8 cellular contexts compared by ENCODE assay signal in the genomic region with DNA sequence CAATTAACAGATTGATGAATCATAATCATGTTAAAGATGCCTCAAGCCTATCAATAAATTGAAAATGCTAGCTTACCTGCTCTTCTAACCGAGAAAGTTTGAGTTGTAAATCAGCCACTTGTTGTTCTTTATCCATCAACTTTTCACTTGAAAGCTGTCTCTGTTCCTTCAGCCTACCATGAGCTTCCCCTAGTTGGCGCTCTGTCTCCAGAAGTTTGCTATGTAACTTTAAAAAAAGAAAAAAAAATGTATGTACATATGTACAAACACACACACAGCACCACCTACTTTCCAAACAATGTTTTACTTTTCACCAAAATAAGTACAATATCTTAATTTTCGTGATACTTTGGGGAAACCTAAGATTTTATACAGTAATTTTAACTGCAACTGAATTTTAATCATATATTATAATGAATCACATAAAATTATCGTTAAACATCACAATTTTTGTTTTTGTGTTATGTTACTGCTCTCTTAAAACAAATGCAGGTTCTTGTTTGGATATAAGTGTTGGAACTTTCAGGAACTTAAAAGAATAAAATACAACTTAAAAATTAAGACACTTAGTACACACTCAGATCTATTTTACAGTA.
A peak's percentile ranks its signal among the peaks of the same experiment; 100 is the strongest.
DNase-seq lines count a peak whose midpoint lies in the region; ATAC-seq and TF ChIP-seq lines count a peak whose summit lies in the region.

No MANE protein-coding gene starts in this region.

- H3K27me3 ChIP-seq in KMS-11 (ENCODE audit: insufficient read depth, low read depth) (no peaks in the 10 kb centered on the region), gastrocnemius medialis (no peaks in the 10 kb centered on the region)

- H3K4me2 ChIP-seq in KMS-11, result no peak overlapping the region

- H3K36me3 ChIP-seq in KMS-11 (ENCODE audit: insufficient read depth) (no peaks in the 10 kb centered on the region), gastrocnemius medialis (peaks cover 0 to 19% of the 10 kb centered on the region in 2 donors)

- intact Hi-C loops in gastrocnemius medialis (cut with DNase I; ENCODE audit: low total_unique reads), result no loop called here

- no peak overlapping the region for H2AFZ ChIP-seq in KMS-11 (ENCODE audit: low read depth)

- H3K79me2 ChIP-seq in KMS-11 (ENCODE audit: insufficient read depth, low read depth), result no peaks in the 10 kb centered on the region

- in situ Hi-C loops in gastrocnemius medialis (cut with MboI; ENCODE audit: low sequenced_read_pairs in 4 of 4), result no loop called here

- H3K27ac ChIP-seq in KMS-11 (no peak overlapping the region), VCaP (no peak overlapping the region), gastrocnemius medialis (no peak overlapping the region)

- H3K4me1 ChIP-seq in KMS-11 (ENCODE audit: low read depth, poor library complexity, severe bottlenecking) (no peaks in the 10 kb centered on the region), gastrocnemius medialis (no peaks in the 10 kb centered on the region)

- H3K9ac ChIP-seq in KMS-11, result no peak overlapping the region

- no peaks in the 10 kb centered on the region for H3K9me3 ChIP-seq in gastrocnemius medialis

- DNase-seq in NCI-H345 (lab: John Stamatoyannopoulos, UW), result peak; percentile 14
- DNase-seq in NCI-H345 treated with DMSO at 0.1 percent for 48 hours (lab: John Stamatoyannopoulos, UW; ENCODE audit: unreplicated experiment), result no peak
- peak; percentile 47 for DNase-seq in fibroblast of gingiva (ENCODE audit: low read depth)
- no peak for DNase-seq in gastrocnemius medialis
- DNase-seq in activated effector memory CD4-positive, alpha-beta T cell treated with anti-CD3 and anti-CD28 coated beads, Interleukin-2, amount 50 U/mL, for 16 hours, result no peak

- ATAC-seq in gastrocnemius medialis (no peak), GM19455 (IDR thresholded peaks at IDR 0.05; ENCODE audit: unreplicated experiment) (no peak)

- H3K4me3 ChIP-seq in KMS-11 (IDR thresholded peaks at IDR 0.05; ENCODE audit: insufficient read depth, low read depth, low read length) (no peak overlapping the region), gastrocnemius medialis (no peak overlapping the region)

- no peak for TF ChIP-seq POLR2A in gastrocnemius medialis (IDR thresholded peaks at IDR 0.05)

- H4K20me1 ChIP-seq in KMS-11 (ENCODE audit: insufficient read depth), result no peaks in the 10 kb centered on the region

- TF ChIP-seq CTCF in KMS-11 (conservative IDR thresholded peaks at IDR 0.05; ENCODE audit: low read depth, low read length), result peak; percentile 55
- peak; percentile 84 for TF ChIP-seq CTCF in VCaP (conservative IDR thresholded peaks at IDR 0.05)
- peak in 3 of 5 experiments; percentile 31 to 56 (median 36) for TF ChIP-seq CTCF in gastrocnemius medialis (IDR thresholded peaks at IDR 0.05 in 4 of 5, conservative IDR thresholded peaks at IDR 0.05 in 1 of 5)

Comparison
In these comparisons a context has a peak if more than half of its experiments do, and no peak if none do; other contexts are left out.
1. DNase-seq: peak in NCI-H345 (single experiment) and fibroblast of gingiva (single experiment); none in NCI-H345 treated with DMSO at 0.1 percent for 48 hours (single experiment), gastrocnemius medialis (0 of 2) and activated effector memory CD4-positive, alpha-beta T cell treated with anti-CD3 and anti-CD28 coated beads, Interleukin-2, amount 50 U/mL, for 16 hours (single experiment).
2. Peak in every context shown above with its lines, with median percentiles within 50 percentile points of each other: CTCF ChIP-seq.